Comparison of ENCODE assay signal across 18 cellular contexts in genomic region chr2:111944536-111945210, GRCh38. TPM values are rescaled to one million over a fixed set of nuclear protein-coding genes. Genes with fewer than 3 reads are reported as not detected.
A peak's percentile ranks its signal among the peaks of the same experiment; 100 is the strongest.
DNase-seq lines count a peak whose midpoint lies in the region; ATAC-seq and TF ChIP-seq lines count a peak whose summit lies in the region.
"Had no signal": no experiment of that assay in that cellular context is flagged by ENCODE, and none has a peak within 500 bp of the region (broad histone marks: within the 10 kb centered on the region; RNA-seq: fewer than 3 reads in every experiment).

No MANE protein-coding gene starts in this region.

- no peak overlapping the region for H3K4me2 ChIP-seq in Karpas-422 (ENCODE audit: low read depth, low read length, poor library complexity, severe bottlenecking)
- H3K4me2 ChIP-seq in GM23248 (ENCODE audit: unreplicated experiment): no peak overlapping the region

- H2AFZ ChIP-seq in Karpas-422 (ENCODE audit: low read length) (no peak overlapping the region), GM23248 (no peak overlapping the region)

- CTCF ChIA-PET in activated CD4-positive, alpha-beta T cell treated with anti-CD3 and anti-CD28 coated beads, Interleukin-2, amount 10 ng/mL, durations not matched to agents 7 days and 5 days (lab: Charles Lee): no interaction called here
- CTCF ChIA-PET in activated CD8-positive, alpha-beta T cell treated with anti-CD3 and anti-CD28 coated beads, Interleukin-2, amount 10 ng/mL, durations not matched to agents 7 days and 5 days (lab: Charles Lee): interaction anchor here (0.8 kb wide), 1 partner anchor 57 kb away, joined by 3 read pairs; no protein-coding TSS in a partner anchor

- H3K36me3 ChIP-seq in Karpas-422 (ENCODE audit: insufficient read depth, low read length) (no peaks in the 10 kb centered on the region), prostate gland (no peaks in the 10 kb centered on the region), GM23248 (ENCODE audit: low read depth) (no peaks in the 10 kb centered on the region)
- H3K36me3 ChIP-seq: colonic mucosa had no signal

- H3K4me3 Mint-ChIP-seq in activated CD4-positive, alpha-beta T cell treated with anti-CD3 and anti-CD28 coated beads, Interleukin-2, amount 10 ng/mL, durations not matched to agents 7 days and 5 days: no peak overlapping the region
- no peak overlapping the region for H3K4me3 Mint-ChIP-seq in activated CD8-positive, alpha-beta T cell treated with anti-CD3 and anti-CD28 coated beads, Interleukin-2, amount 10 ng/mL, durations not matched to agents 7 days and 5 days
- H3K4me3 Mint-ChIP-seq: activated B cell treated with CpG ODN at 0.5 μM for 24 hours, H9 had no signal

- WGBS in prostate gland: 22% methylated on average over 5 of the region's 5 CpGs
- 81 to 90% methylated on average over 5 of the region's 5 CpGs for WGBS in GM23248 (ENCODE audit: low coverage in 1 of 2, low lambda C conversion rate in 2 of 2, missing lambda C conversion rate in 2 of 2), 2 experiments

- H3K27me3 ChIP-seq in Karpas-422 (ENCODE audit: low read length) (no peaks in the 10 kb centered on the region), prostate gland (replicated peaks; ENCODE audit: insufficient read depth) (no peaks in the 10 kb centered on the region), GM23248 (replicated peaks; ENCODE audit: insufficient read depth) (peaks cover 52% of the 10 kb centered on the region)
- H3K27me3 ChIP-seq: colonic mucosa, testis had no signal

- no peak for TF ChIP-seq CTCF in prostate gland (IDR thresholded peaks at IDR 0.05)

- H3K4me1 Mint-ChIP-seq in activated CD4-positive, alpha-beta T cell treated with anti-CD3 and anti-CD28 coated beads, Interleukin-2, amount 10 ng/mL, durations not matched to agents 7 days and 5 days: no peaks in the 10 kb centered on the region
- no peaks in the 10 kb centered on the region for H3K4me1 Mint-ChIP-seq in activated CD8-positive, alpha-beta T cell treated with anti-CD3 and anti-CD28 coated beads, Interleukin-2, amount 10 ng/mL, durations not matched to agents 7 days and 5 days (ENCODE audit: low read depth)
- H3K4me1 Mint-ChIP-seq: activated B cell treated with CpG ODN at 0.5 μM for 24 hours had no signal

- H3K9ac ChIP-seq in Karpas-422 (ENCODE audit: low read length) (no peak overlapping the region), GM23248 (no peak overlapping the region)

- ATAC-seq in activated CD8-positive, alpha-beta T cell treated with anti-CD3 and anti-CD28 coated beads, Interleukin-2, amount 10 ng/mL, durations not matched to agents 7 days and 5 days: peak; percentile 43
- ATAC-seq: sciatic nerve had no signal

- H3K79me2 ChIP-seq in Karpas-422 (ENCODE audit: low read length): no peaks in the 10 kb centered on the region
- H3K79me2 ChIP-seq in GM23248 (ENCODE audit: insufficient read depth): no peaks in the 10 kb centered on the region

- in situ Hi-C loops in GM23248 (cut with MboI): no loop called here

- POLR2A ChIA-PET in activated CD4-positive, alpha-beta T cell treated with anti-CD3 and anti-CD28 coated beads, Interleukin-2, amount 10 ng/mL, durations not matched to agents 7 days and 5 days (lab: Charles Lee): no interaction called here
- POLR2A ChIA-PET in activated CD8-positive, alpha-beta T cell treated with anti-CD3 and anti-CD28 coated beads, Interleukin-2, amount 10 ng/mL, durations not matched to agents 7 days and 5 days (lab: Charles Lee): no interaction called here

- H3K36me3 Mint-ChIP-seq in activated CD4-positive, alpha-beta T cell treated with anti-CD3 and anti-CD28 coated beads, Interleukin-2, amount 10 ng/mL, durations not matched to agents 7 days and 5 days (ENCODE audit: low read depth): no peaks in the 10 kb centered on the region
- no peaks in the 10 kb centered on the region for H3K36me3 Mint-ChIP-seq in activated CD8-positive, alpha-beta T cell treated with anti-CD3 and anti-CD28 coated beads, Interleukin-2, amount 10 ng/mL, durations not matched to agents 7 days and 5 days (ENCODE audit: low read depth)

- no peaks in the 10 kb centered on the region for H4K20me1 ChIP-seq in Karpas-422 (ENCODE audit: insufficient read depth, low read depth, low read length)
- H4K20me1 ChIP-seq in GM23248 (ENCODE audit: insufficient read depth): no peaks in the 10 kb centered on the region

- intact Hi-C loops in prostate gland (cut with DNase I): no loop called here

- H3K27me3 Mint-ChIP-seq in activated CD4-positive, alpha-beta T cell treated with anti-CD3 and anti-CD28 coated beads, Interleukin-2, amount 10 ng/mL, durations not matched to agents 7 days and 5 days: peaks cover 4% of the 10 kb centered on the region
- H3K27me3 Mint-ChIP-seq in activated CD8-positive, alpha-beta T cell treated with anti-CD3 and anti-CD28 coated beads, Interleukin-2, amount 10 ng/mL, durations not matched to agents 7 days and 5 days (ENCODE audit: low read depth): peaks cover 5% of the 10 kb centered on the region

- no peak overlapping the region for H3K4me3 ChIP-seq in Karpas-422 (ENCODE audit: low read length)
- no peak overlapping the region for H3K4me3 ChIP-seq in prostate gland
- no peak overlapping the region for H3K4me3 ChIP-seq in GM23248
- H3K4me3 ChIP-seq: colonic mucosa, testis had no signal

- no peak overlapping the region for H3K27ac Mint-ChIP-seq in activated CD4-positive, alpha-beta T cell treated with anti-CD3 and anti-CD28 coated beads, Interleukin-2, amount 10 ng/mL, durations not matched to agents 7 days and 5 days
- no peak overlapping the region for H3K27ac Mint-ChIP-seq in activated CD8-positive, alpha-beta T cell treated with anti-CD3 and anti-CD28 coated beads, Interleukin-2, amount 10 ng/mL, durations not matched to agents 7 days and 5 days
- H3K27ac Mint-ChIP-seq: activated B cell treated with CpG ODN at 0.5 μM for 24 hours, H9 had no signal

- H3K9me3 Mint-ChIP-seq in activated CD4-positive, alpha-beta T cell treated with anti-CD3 and anti-CD28 coated beads, Interleukin-2, amount 10 ng/mL, durations not matched to agents 7 days and 5 days: no peaks in the 10 kb centered on the region
- no peaks in the 10 kb centered on the region for H3K9me3 Mint-ChIP-seq in activated CD8-positive, alpha-beta T cell treated with anti-CD3 and anti-CD28 coated beads, Interleukin-2, amount 10 ng/mL, durations not matched to agents 7 days and 5 days (ENCODE audit: insufficient read depth)
- H3K9me3 Mint-ChIP-seq: activated B cell treated with CpG ODN at 0.5 μM for 24 hours, H9 had no signal

- TF ChIP-seq POLR2A in prostate gland (IDR thresholded peaks at IDR 0.05): no peak

- H3K4me1 ChIP-seq in Karpas-422 (ENCODE audit: low read length): no peaks in the 10 kb centered on the region; the same call in 1 of the 2 replicates
- peaks cover 16% of the 10 kb centered on the region for H3K4me1 ChIP-seq in prostate gland (replicated peaks)
- H3K4me1 ChIP-seq in GM23248 (ENCODE audit: insufficient read depth): peaks cover 6% of the 10 kb centered on the region; the same call in 1 of the 2 replicates

- H3F3A ChIP-seq in GM23248 (ENCODE audit: insufficient read depth): peaks cover 14% of the 10 kb centered on the region; the same call in 1 of the 2 replicates

- H3K9me2 ChIP-seq in Karpas-422 (replicated peaks; ENCODE audit: insufficient read depth, low read length) (no peaks in the 10 kb centered on the region), GM23248 (ENCODE audit: insufficient read depth) (no peaks in the 10 kb centered on the region)

- peak; percentile 10 for DNase-seq in activated CD4-positive, alpha-beta T cell treated with anti-CD3 and anti-CD28 coated beads, Interleukin-2, amount 10 ng/mL, durations not matched to agents 7 days and 5 days
- no peak for DNase-seq in activated CD4-positive, alpha-beta T cell treated with anti-CD3 and anti-CD28 coated beads, Interleukin-2, amount 50 U/mL, for 48 hours
- DNase-seq in Karpas-422 (peak; percentile 80), prostate gland (ENCODE audit: low spot score) (peak; percentile 45), GM23248 (no peak), GM19240 (ENCODE audit: insufficient read length, low spot score) (no peak)
- peak; percentile 31 for DNase-seq in activated CD8-positive, alpha-beta T cell treated with anti-CD3 and anti-CD28 coated beads, Interleukin-2, amount 10 ng/mL, durations not matched to agents 7 days and 5 days
- DNase-seq in activated T-cell treated with anti-CD3 and anti-CD28 coated beads, Interleukin-2, amount 50 U/mL, for 1 hour: no peak
- DNase-seq: activated B cell treated with CpG ODN at 0.5 μM for 24 hours, colonic mucosa, COR-L47, foreskin melanocyte, GF-D8, H9, nucleus accumbens, SHP77, testis had no signal

- no peaks in the 10 kb centered on the region for H3K9me3 ChIP-seq in Karpas-422 (ENCODE audit: low read length)
- H3K9me3 ChIP-seq in prostate gland: no peaks in the 10 kb centered on the region
- no peaks in the 10 kb centered on the region for H3K9me3 ChIP-seq in GM23248 (ENCODE audit: low read depth)
- H3K9me3 ChIP-seq: colonic mucosa, testis had no signal

- H3K27ac ChIP-seq in Karpas-422 (ENCODE audit: low read length) (no peak overlapping the region), prostate gland (peak overlapping the region; percentile 76 to 79), GM23248 (no peak overlapping the region)
- H3K27ac ChIP-seq: colonic mucosa had no signal

RNA-seq across cellular contexts. Expression of gene MERTK, which starts 46.3 kb away (rescaled TPM):
- total RNA-seq in activated CD4-positive, alpha-beta T cell treated with anti-CD3 and anti-CD28 coated beads, Interleukin-2, amount 10 ng/mL, durations not matched to agents 7 days and 5 days: under 1 TPM; 0.20 to 0.21 TPM
- total RNA-seq in Karpas-422 (2014; rRNA removed; shearing (Covaris generic); ENCODE audit: low replicate concordance): not detected in 2 replicates
- under 1 TPM; 0.10 to 0.21 TPM for total RNA-seq in activated CD8-positive, alpha-beta T cell treated with anti-CD3 and anti-CD28 coated beads, Interleukin-2, amount 10 ng/mL, durations not matched to agents 7 days and 5 days
- total RNA-seq in prostate gland: 10 to 100 TPM; 22.2 to 43.6 TPM
- under 0.01 TPM in 1 of 2 replicates, not detected in the other for total RNA-seq in GM23248 (2014; rRNA removed; shearing (Covaris generic))
- not detected in 2 replicates for polyA plus RNA-seq in GM23248 (2016; fragmentation: Nextera tagmentation; extraction: Ambion mirVana)
- total RNA-seq: activated B cell treated with CpG ODN at 0.5 μM for 24 hours had no signal

Comparison
In these comparisons a context has a peak if more than half of its experiments do, and no peak if none do; other contexts are left out.
1. DNase-seq: peak in activated CD4-positive, alpha-beta T cell treated with anti-CD3 and anti-CD28 coated beads, Interleukin-2, amount 10 ng/mL, durations not matched to agents 7 days and 5 days (single experiment), Karpas-422 (single experiment), activated CD8-positive, alpha-beta T cell treated with anti-CD3 and anti-CD28 coated beads, Interleukin-2, amount 10 ng/mL, durations not matched to agents 7 days and 5 days (single experiment) and prostate gland (single experiment); none in activated CD4-positive, alpha-beta T cell treated with anti-CD3 and anti-CD28 coated beads, Interleukin-2, amount 50 U/mL, for 48 hours (0 of 2), GM23248 (single experiment), activated T-cell treated with anti-CD3 and anti-CD28 coated beads, Interleukin-2, amount 50 U/mL, for 1 hour (single experiment) and GM19240 (single experiment).
2. H3K27ac ChIP-seq: peak in prostate gland (2 of 2); none in Karpas-422 (single experiment) and GM23248 (single experiment).
3. RNA of gene MERTK, which starts 46.3 kb away (total RNA-seq): 22.2 to 43.6 TPM in prostate gland; 0.10 to 0.21 TPM in activated CD8-positive, alpha-beta T cell treated with anti-CD3 and anti-CD28 coated beads, Interleukin-2, amount 10 ng/mL, durations not matched to agents 7 days and 5 days, 0.20 to 0.21 TPM in activated CD4-positive, alpha-beta T cell treated with anti-CD3 and anti-CD28 coated beads, Interleukin-2, amount 10 ng/mL, durations not matched to agents 7 days and 5 days, not detected in Karpas-422 and under 0.01 TPM in GM23248; every median in the first group is over 10 times any median in the second.